ENCODE assay signal across 16 cellular contexts in genomic region chr17:8365143-8365542, GRCh38. TPM values are rescaled to one million over a fixed set of nuclear protein-coding genes. Genes with fewer than 3 reads are reported as not detected.
DNase-seq lines count a peak whose midpoint lies in the region; ATAC-seq, FAIRE-seq and TF ChIP-seq lines count a peak whose summit lies in the region.
"Had no signal": no experiment of that assay in that cellular context is flagged by ENCODE, and none has a peak within 500 bp of the region (broad histone marks: within the 10 kb centered on the region; RNA-seq: fewer than 3 reads in every experiment).

No MANE protein-coding gene starts in this region.

- H3K27ac ChIP-seq in suprapubic skin: peak overlapping the region; percentile 18
- H3K27ac ChIP-seq: hepatocyte, SK-N-MC had no signal

- no peaks in the 10 kb centered on the region for H3K9me3 ChIP-seq in suprapubic skin
- H3K9me3 ChIP-seq: upper lobe of left lung had no signal

- TF ChIP-seq CTCF in bronchial epithelial cell (IDR thresholded peaks at IDR 0.05; ENCODE audit: insufficient read depth, low read length, severe bottlenecking) (no peak), suprapubic skin (IDR thresholded peaks at IDR 0.05) (no peak)

- H3K36me3 ChIP-seq in bronchial epithelial cell (ENCODE audit: control insufficient read depth, insufficient read depth, low read length) (no peaks in the 10 kb centered on the region), suprapubic skin (peaks cover 31% of the 10 kb centered on the region)

- peak; percentile 36 for ATAC-seq in left ventricle myocardium superior
- no peak for ATAC-seq in GM21786 (IDR thresholded peaks at IDR 0.05; ENCODE audit: unreplicated experiment)
- no peak for ATAC-seq in GM19035 (IDR thresholded peaks at IDR 0.05; ENCODE audit: unreplicated experiment)
- ATAC-seq: effector memory CD8-positive, alpha-beta T cell had no signal

- no peak for TF ChIP-seq POLR2A in suprapubic skin (IDR thresholded peaks at IDR 0.05)

- H3K4me3 ChIP-seq in bronchial epithelial cell (ENCODE audit: low read depth, low read length): no peak overlapping the region
- H3K4me3 ChIP-seq in suprapubic skin: no peak overlapping the region
- H3K4me3 ChIP-seq: hepatocyte, SK-N-MC, upper lobe of left lung had no signal

- intact Hi-C loops in left ventricle myocardium superior (cut with micrococcal nuclease): no loop called here

- H3K27me3 ChIP-seq in bronchial epithelial cell (ENCODE audit: control insufficient read depth, insufficient read depth, low read length) (no peaks in the 10 kb centered on the region), suprapubic skin (no peaks in the 10 kb centered on the region)
- H3K27me3 ChIP-seq: hepatocyte, upper lobe of left lung had no signal

- WGBS in suprapubic skin: 75% methylated on average over 1 of the region's 1 CpG

- no peak for TF ChIP-seq EP300 in suprapubic skin (IDR thresholded peaks at IDR 0.05)

- peaks cover 3% of the 10 kb centered on the region for H3K4me1 ChIP-seq in suprapubic skin

- no peak for DNase-seq in HTR-8/SVneo (ENCODE audit: insufficient read length, low spot score)
- peak; percentile 41 for DNase-seq in bronchial epithelial cell (ENCODE audit: low read depth)
- DNase-seq in left ventricle myocardium superior: no peak
- no peak for DNase-seq in suprapubic skin (ENCODE audit: low spot score in 2 of 2)
- DNase-seq in hepatic stellate cell (ENCODE audit: low spot score): no peak
- DNase-seq: activated CD8-positive, alpha-beta memory T cell treated with anti-CD3 and anti-CD28 coated beads for 24 hours; effector memory CD8-positive, alpha-beta T cell; NCI-H1105; retina; stimulated activated CD4-positive, alpha-beta T cell treated with anti-CD3 and anti-CD28 coated beads, Interleukin-4, amount 100 ng/mL, for 24 hours; upper lobe of left lung had no signal

- FAIRE-seq in HTR-8/SVneo (lab: Jason Lieb, UNC) (peak; percentile 66), bronchial epithelial cell (lab: Jason Lieb, UNC) (peak; percentile 23)
- FAIRE-seq: TTC549 had no signal

RNA-seq across cellular contexts. Expression of gene RPL26, which starts 17.9 kb away (rescaled TPM):
- total RNA-seq in bronchial epithelial cell (6,352 and 10,136 TPM in 2 replicates), left ventricle myocardium superior (1,047 TPM), suprapubic skin (1,000 to 10,000 TPM; 2,419 to 4,673 (median 3,203) TPM)

RNA-seq across cellular contexts. Expression of gene ODF4, which starts 25.5 kb away (rescaled TPM):
- not detected in 2 replicates for total RNA-seq in bronchial epithelial cell
- not detected for total RNA-seq in left ventricle myocardium superior
- not detected for total RNA-seq in suprapubic skin
- total RNA-seq: hepatocyte, upper lobe of left lung had no signal

RNA-seq across cellular contexts. Expression of gene RNF222, which starts 32.5 kb away (rescaled TPM):
- total RNA-seq in bronchial epithelial cell: under 0.01 and 0.38 TPM in 2 replicates
- total RNA-seq in left ventricle myocardium superior: not detected
- 10 to 100 TPM in 2 of 4 donors, 1 to 10 TPM in 2; 4.1 to 17.5 (median 8.2) TPM for total RNA-seq in suprapubic skin
- total RNA-seq: hepatocyte, upper lobe of left lung had no signal

RNA-seq across cellular contexts. Expression of gene ARHGEF15, which starts 55.1 kb away (rescaled TPM):
- total RNA-seq in bronchial epithelial cell (not detected in 2 replicates), left ventricle myocardium superior (17.8 TPM), suprapubic skin (10 to 100 TPM in 2 of 4 donors, 1 to 10 TPM in 2; 2.3 to 22.2 (median 11.0) TPM)
